Comparison of ENCODE assay signal across 8 cellular contexts in genomic region chr7:18496336-18496700, GRCh38. TPM values are rescaled to one million over a fixed set of nuclear protein-coding genes. Genes with fewer than 3 reads are reported as not detected.
DNase-seq lines count a peak whose midpoint lies in the region; ATAC-seq and TF ChIP-seq lines count a peak whose summit lies in the region.

No MANE protein-coding gene starts in this region.

- peak overlapping the region; percentile 64 for H3K4me3 ChIP-seq in neural progenitor cell

- H3K4me2 ChIP-seq in neural progenitor cell: peak overlapping the region; percentile 96

- no peaks in the 10 kb centered on the region for H3K27me3 ChIP-seq in neural progenitor cell

- H3K4me3 Mint-ChIP-seq in Calu3 (ENCODE audit: low read depth, unreplicated experiment) (peak overlapping the region; percentile 75), neural progenitor cell (peak overlapping the region; percentile 88)

- H3K27me3 Mint-ChIP-seq in Calu3 (ENCODE audit: unreplicated experiment) (no peaks in the 10 kb centered on the region), neural progenitor cell (ENCODE audit: insufficient read depth, low read depth) (peaks cover 2% of the 10 kb centered on the region)

- H3K9me3 ChIP-seq in neural progenitor cell (ENCODE audit: low read depth): no peaks in the 10 kb centered on the region

- peak overlapping the region; percentile 100 for H2AFZ ChIP-seq in neural progenitor cell (replicated peaks)

- peaks cover 34% of the 10 kb centered on the region for H3K4me1 ChIP-seq in neural progenitor cell

- TSS peak; percentile 32 for BruUV-seq in Calu3 (replicated peaks; lab: Mats Ljungman, UMichigan)

- peaks cover 57% of the 10 kb centered on the region for H3K4me1 Mint-ChIP-seq in Calu3 (ENCODE audit: low read depth, unreplicated experiment)
- H3K4me1 Mint-ChIP-seq in neural progenitor cell: peaks cover 52% of the 10 kb centered on the region

- H3K27ac ChIP-seq in cingulate gyrus (ENCODE audit: low read depth, low read length) (peak overlapping the region; percentile 83), neural progenitor cell (peak overlapping the region; percentile 64)

- no peaks in the 10 kb centered on the region for H4K20me1 ChIP-seq in neural progenitor cell (ENCODE audit: low read depth)

- TF ChIP-seq POLR2A in GM18505 (IDR thresholded peaks at IDR 0.05; ENCODE audit: borderline replicate concordance, extremely low read depth, insufficient read depth, insufficient read length): no peak

- ATAC-seq in HG02981 (IDR thresholded peaks at IDR 0.05; ENCODE audit: unreplicated experiment): peak; percentile 1
- no peak for ATAC-seq in GM18505 (IDR thresholded peaks at IDR 0.05; ENCODE audit: unreplicated experiment)
- ATAC-seq in GM21576 (IDR thresholded peaks at IDR 0.05; ENCODE audit: unreplicated experiment): no peak

- H3K36me3 Mint-ChIP-seq in Calu3 (ENCODE audit: insufficient read depth, unreplicated experiment) (peaks cover 23% of the 10 kb centered on the region), neural progenitor cell (no peaks in the 10 kb centered on the region)

- H3K36me3 ChIP-seq in neural progenitor cell: no peaks in the 10 kb centered on the region

- DNase-seq in Calu3 (no peak), neural progenitor cell (ENCODE audit: low spot score) (no peak), NCI-H82 (lab: John Stamatoyannopoulos, UW) (no peak), GF-D8 (lab: John Stamatoyannopoulos, UW) (no peak)

- intact Hi-C loops in Calu3 (cut with micrococcal nuclease; ENCODE audit: unreplicated experiment): loop anchor here (2.0 to 5.0 kb wide), 2 partner anchors 38 to 94 kb away; no protein-coding TSS in a partner anchor

- no peak overlapping the region for H3K9ac ChIP-seq in neural progenitor cell

- peaks cover 20% of the 10 kb centered on the region for H3F3A ChIP-seq in neural progenitor cell (ENCODE audit: low read depth)

- TF ChIP-seq CTCF in Calu3 (IDR thresholded peaks at IDR 0.05; ENCODE audit: unreplicated experiment): no peak
- TF ChIP-seq CTCF in neural progenitor cell (IDR thresholded peaks at IDR 0.05): no peak

- H3K9me3 Mint-ChIP-seq in Calu3 (ENCODE audit: low read depth, unreplicated experiment) (no peaks in the 10 kb centered on the region), neural progenitor cell (no peaks in the 10 kb centered on the region)

- H3K79me2 ChIP-seq in neural progenitor cell (ENCODE audit: low read depth): no peaks in the 10 kb centered on the region

- H3K27ac Mint-ChIP-seq in Calu3 (ENCODE audit: unreplicated experiment): peak overlapping the region; percentile 90
- H3K27ac Mint-ChIP-seq in neural progenitor cell: peak overlapping the region; percentile 99

- CTCF ChIA-PET in Calu3 (lab: Charles Lee): interaction anchor here (0.6 to 3.9 kb wide), 11 partner anchors 8 to 144 kb away, joined by 3 to 27 read pairs (median 4); no protein-coding TSS in a partner anchor

RNA-seq across cellular contexts. Expression of gene HDAC9, which starts 0.8 kb away (rescaled TPM):
- total RNA-seq in Calu3 (2022) (152 and 159 TPM in 2 replicates), neural progenitor cell (ENCODE audit: low replicate concordance) (16.0 and 28.6 TPM in 2 replicates)
